8 cellular contexts compared by ENCODE assay signal in the genomic region with DNA sequence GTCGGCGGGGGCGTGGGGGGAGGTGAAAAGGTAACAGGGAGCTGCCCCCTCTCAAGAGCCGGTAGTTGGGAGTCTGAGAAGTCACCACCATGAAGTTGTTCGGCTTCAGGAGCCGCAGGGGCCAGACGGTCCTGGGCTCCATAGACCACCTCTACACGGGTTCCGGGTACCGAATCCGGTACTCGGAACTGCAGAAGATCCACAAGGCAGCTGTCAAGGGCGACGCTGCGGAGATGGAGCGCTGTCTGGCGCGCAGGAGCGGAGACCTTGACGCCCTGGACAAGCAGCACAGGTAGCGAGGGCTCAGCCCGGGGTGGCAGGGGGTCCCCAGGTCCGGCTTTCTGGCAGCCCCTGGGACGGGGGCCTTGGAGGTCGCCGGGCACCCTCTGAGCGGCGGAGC. TPM values are rescaled to one million over a fixed set of nuclear protein-coding genes. Genes with fewer than 3 reads are reported as not detected.
DNase-seq lines count a peak whose midpoint lies in the region; ATAC-seq and TF ChIP-seq lines count a peak whose summit lies in the region.

No MANE protein-coding gene starts in this region.

- no peaks in the 10 kb centered on the region for H3K9me3 Mint-ChIP-seq in MCF 10A (ENCODE audit: unreplicated experiment)
- peaks cover 15% of the 10 kb centered on the region for H3K9me3 Mint-ChIP-seq in osteocyte (ENCODE audit: unreplicated experiment)

- 0 out of 2 replicates have a peak overlapping the region, but pooled peaks have one; percentile 7 for H3K4me3 ChIP-seq in IMR-90 (ENCODE audit: insufficient read depth, low read depth, low read length)

- no peaks in the 10 kb centered on the region for H3K9me1 ChIP-seq in IMR-90 (ENCODE audit: insufficient read depth, low read length)

- DNase-seq in D341Med (ENCODE audit: low spot score) (peak; percentile 37), IMR-90 (no peak), MCF 10A (ENCODE audit: unreplicated experiment) (no peak), osteocyte (ENCODE audit: extremely low spot score, unreplicated experiment) (peak; percentile 80), foreskin melanocyte (no peak), GM19240 (ENCODE audit: insufficient read length, low spot score) (no peak)

- H3K27me3 ChIP-seq in IMR-90 (ENCODE audit: control insufficient read depth, insufficient read depth, low read length), result no peaks in the 10 kb centered on the region

- BruUV-seq in IMR-90 (replicated peaks; lab: Mats Ljungman, UMichigan) (no TSS peak), MCF 10A (replicated peaks; lab: Mats Ljungman, UMichigan) (no TSS peak)

- ATAC-seq in IMR-90 (ENCODE audit: low read depth) (no peak), HG03439 (IDR thresholded peaks at IDR 0.05; ENCODE audit: unreplicated experiment) (no peak), HG03460 (IDR thresholded peaks at IDR 0.05; ENCODE audit: unreplicated experiment) (no peak)

- H3K4me1 ChIP-seq in IMR-90 (ENCODE audit: control insufficient read depth, insufficient read depth, low read length), result no peaks in the 10 kb centered on the region

- dilution Hi-C loops in IMR-90 (cut with HindIII; ENCODE audit: low sequenced_read_pairs, unreplicated experiment), result no loop called here

- TF ChIP-seq RAD21 in IMR-90 (IDR thresholded peaks at IDR 0.05; ENCODE audit: low read length), result no peak

- H3K23ac ChIP-seq in IMR-90 (ENCODE audit: low read depth, low read length), result no peak overlapping the region

- H3K27ac ChIP-seq in IMR-90 (ENCODE audit: insufficient read depth, low read length), result no peak overlapping the region

- H3K18ac ChIP-seq in IMR-90 (ENCODE audit: low read depth, low read length), result no peak overlapping the region

- no peak overlapping the region for H3K4ac ChIP-seq in IMR-90 (ENCODE audit: low read depth, low read length)

- H3K4me2 ChIP-seq in IMR-90 (ENCODE audit: low read depth, low read length), result no peak overlapping the region

- no peak overlapping the region for H2BK5ac ChIP-seq in IMR-90 (ENCODE audit: low read depth, low read length, poor library complexity, severe bottlenecking)

- no peak overlapping the region for H4K91ac ChIP-seq in IMR-90 (ENCODE audit: insufficient read depth, low read depth, low read length)

- H2AK9ac ChIP-seq in IMR-90 (replicated peaks; ENCODE audit: low read depth, low read length, poor library complexity), result no peak overlapping the region

- H3K4me1 Mint-ChIP-seq in MCF 10A (ENCODE audit: insufficient read depth, unreplicated experiment) (no peaks in the 10 kb centered on the region), osteocyte (ENCODE audit: unreplicated experiment) (no peaks in the 10 kb centered on the region)

- no peak overlapping the region for H4K8ac ChIP-seq in IMR-90 (ENCODE audit: low read depth in 2 of 2, low read length in 2 of 2)

- H3K4me3 Mint-ChIP-seq in MCF 10A (ENCODE audit: unreplicated experiment) (peak overlapping the region; percentile 75), osteocyte (ENCODE audit: unreplicated experiment) (no peak overlapping the region)

- no peak overlapping the region for H2BK20ac ChIP-seq in IMR-90 (ENCODE audit: low read depth, low read length)

- WGBS in IMR-90 (ENCODE audit: extremely low coverage in 2 of 2, insufficient read length in 1 of 2), 2 experiments, result no CpG with 5 or more reads among the region's 28 CpGs

- TF ChIP-seq CTCF in IMR-90 (conservative IDR thresholded peaks at IDR 0.05; ENCODE audit: low read depth, low read length) (no peak), MCF 10A (IDR thresholded peaks at IDR 0.05; ENCODE audit: unreplicated experiment) (no peak), osteocyte (IDR thresholded peaks at IDR 0.05) (no peak)

- no peak overlapping the region for H3K14ac ChIP-seq in IMR-90 (replicated peaks; ENCODE audit: low read depth, low read length)

- no peak overlapping the region for H2AFZ ChIP-seq in IMR-90 (replicated peaks; ENCODE audit: low read length, poor library complexity)

- H2BK15ac ChIP-seq in IMR-90 (ENCODE audit: low read depth, low read length), result no peak overlapping the region

- H3K9me3 ChIP-seq in IMR-90 (ENCODE audit: control insufficient read depth, insufficient read depth, low read length), result peaks cover 3% of the 10 kb centered on the region; the same call in 1 of the 2 replicates

- H3K27ac Mint-ChIP-seq in MCF 10A (ENCODE audit: low read depth, unreplicated experiment) (no peak overlapping the region), osteocyte (ENCODE audit: unreplicated experiment) (no peak overlapping the region)

- H2AK5ac ChIP-seq in IMR-90 (ENCODE audit: low read depth, low read length), result no peak overlapping the region

- H3K56ac ChIP-seq in IMR-90 (ENCODE audit: extremely low read depth, insufficient read depth, low read length), result no peak overlapping the region

- no peak overlapping the region for H4K5ac ChIP-seq in IMR-90 (ENCODE audit: low read depth, low read length)

- no peaks in the 10 kb centered on the region for H3K79me1 ChIP-seq in IMR-90 (ENCODE audit: low read depth in 1 of 2, low read length in 2 of 2)

- TF ChIP-seq POLR2A in IMR-90 (IDR thresholded peaks at IDR 0.05; ENCODE audit: low read depth, low read length), result no peak

- no peaks in the 10 kb centered on the region for H3K27me3 Mint-ChIP-seq in MCF 10A (ENCODE audit: insufficient read depth, unreplicated experiment)
- no peaks in the 10 kb centered on the region for H3K27me3 Mint-ChIP-seq in osteocyte (ENCODE audit: unreplicated experiment)

- H3K36me3 Mint-ChIP-seq in MCF 10A (ENCODE audit: insufficient read depth, unreplicated experiment) (no peaks in the 10 kb centered on the region), osteocyte (ENCODE audit: unreplicated experiment) (no peaks in the 10 kb centered on the region)

- POLR2A ChIA-PET in IMR-90 (lab: Charles Lee; ENCODE audit: unreplicated experiment), result no interaction called here
- POLR2A ChIA-PET in MCF 10A (lab: Yijun Ruan, JAX), result no interaction called here

- in situ Hi-C loops in IMR-90 (cut with MboI; ENCODE audit: low sequenced_read_pairs), result no loop called here

- H3K36me3 ChIP-seq in IMR-90 (ENCODE audit: control insufficient read depth, insufficient read depth, low read length), result no peaks in the 10 kb centered on the region

- no peak overlapping the region for H2BK120ac ChIP-seq in IMR-90 (ENCODE audit: low read depth, low read length)

- intact Hi-C loops in IMR-90 (cut with micrococcal nuclease) (no loop called here), MCF 10A (cut with micrococcal nuclease) (no loop called here)

- no peaks in the 10 kb centered on the region for H4K20me1 ChIP-seq in IMR-90 (ENCODE audit: insufficient read depth, low read length)

- CTCF ChIA-PET in IMR-90 (lab: Yijun Ruan, JAX) (no interaction called here), MCF 10A (lab: Yijun Ruan, JAX) (interaction anchor here (0.6 to 1.4 kb wide), 3 partner anchors 32 to 485 kb away, joined by 3 to 4 read pairs (median 3); no protein-coding TSS in a partner anchor)

- H3K9ac ChIP-seq in IMR-90 (ENCODE audit: low read depth, low read length), result no peak overlapping the region

TF ChIP-seq in IMR-90, 13 proteins besides CTCF, POLR2A, EP300 and RAD21:
- TF ChIP-seq RFX5 (IDR thresholded peaks at IDR 0.05; ENCODE audit: low read depth, low read length) (no peak), CHD1 (IDR thresholded peaks at IDR 0.05; ENCODE audit: low read depth, low read length) (no peak), SMC3 (IDR thresholded peaks at IDR 0.05; ENCODE audit: low read depth, low read length) (no peak), CEBPB (IDR thresholded peaks at IDR 0.05; ENCODE audit: low read depth, low read length) (no peak), NFE2L2 (IDR thresholded peaks at IDR 0.05; ENCODE audit: low read depth, low read length) (no peak), RCOR1 (IDR thresholded peaks at IDR 0.05; ENCODE audit: insufficient replicate concordance, low read length) (no peak), MXI1 (IDR thresholded peaks at IDR 0.05; ENCODE audit: borderline replicate concordance, low read depth, low read length) (no peak), MAFK (IDR thresholded peaks at IDR 0.05; ENCODE audit: low read depth, low read length) (no peak), FOS (IDR thresholded peaks at IDR 0.05; ENCODE audit: low read depth, low read length) (no peak), BHLHE40 (IDR thresholded peaks at IDR 0.05; ENCODE audit: low read depth, low read length) (no peak), MAZ (IDR thresholded peaks at IDR 0.05; ENCODE audit: borderline replicate concordance, low read depth, low read length) (no peak)
- TF ChIP-seq, protein P1, sequence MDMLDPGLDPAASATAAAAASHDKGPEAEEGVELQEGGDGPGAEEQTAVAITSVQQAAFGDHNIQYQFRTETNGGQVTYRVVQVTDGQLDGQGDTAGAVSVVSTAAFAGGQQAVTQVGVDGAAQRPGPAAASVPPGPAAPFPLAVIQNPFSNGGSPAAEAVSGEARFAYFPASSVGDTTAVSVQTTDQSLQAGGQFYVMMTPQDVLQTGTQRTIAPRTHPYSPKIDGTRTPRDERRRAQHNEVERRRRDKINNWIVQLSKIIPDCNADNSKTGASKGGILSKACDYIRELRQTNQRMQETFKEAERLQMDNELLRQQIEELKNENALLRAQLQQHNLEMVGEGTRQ (IDR thresholded peaks at IDR 0.05; ENCODE audit: low read depth, low read length), result no peak
- TF ChIP-seq, protein P2, sequence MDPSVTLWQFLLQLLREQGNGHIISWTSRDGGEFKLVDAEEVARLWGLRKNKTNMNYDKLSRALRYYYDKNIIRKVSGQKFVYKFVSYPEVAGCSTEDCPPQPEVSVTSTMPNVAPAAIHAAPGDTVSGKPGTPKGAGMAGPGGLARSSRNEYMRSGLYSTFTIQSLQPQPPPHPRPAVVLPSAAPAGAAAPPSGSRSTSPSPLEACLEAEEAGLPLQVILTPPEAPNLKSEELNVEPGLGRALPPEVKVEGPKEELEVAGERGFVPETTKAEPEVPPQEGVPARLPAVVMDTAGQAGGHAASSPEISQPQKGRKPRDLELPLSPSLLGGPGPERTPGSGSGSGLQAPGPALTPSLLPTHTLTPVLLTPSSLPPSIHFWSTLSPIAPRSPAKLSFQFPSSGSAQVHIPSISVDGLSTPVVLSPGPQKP (IDR thresholded peaks at IDR 0.05; ENCODE audit: borderline replicate concordance, low read depth, low read length), result no peak
TF ChIP-seq in IMR-90: peak in this region for 0.

RNA-seq across cellular contexts. Expression of a gene that starts 47.1 kb away (rescaled TPM):
- total RNA-seq in IMR-90 (2012; rRNA removed) (3.3 and 4.7 TPM in 2 replicates), MCF 10A (2022) (5.3 and 6.0 TPM in 2 replicates), osteocyte (3.5 and 5.2 TPM in 2 replicates)
- 2.2 and 2.3 TPM in 2 replicates for polyA plus RNA-seq in IMR-90 (2012; rRNA removed)
- polyA plus RNA-seq in IMR-90 (2012; cell fraction: cytosol; rRNA removed), result 0.45 and 1.3 TPM in 2 replicates
- 1.9 and 6.9 TPM in 2 replicates for polyA plus RNA-seq in IMR-90 (2012; cell fraction: nucleus; rRNA removed; ENCODE audit: low replicate concordance)

Comparison
In these comparisons a context has a peak if more than half of its experiments do, and no peak if none do; other contexts are left out.
1. DNase-seq: peak in D341Med (single experiment) and osteocyte (single experiment); none in IMR-90 (single experiment), MCF 10A (single experiment), foreskin melanocyte (single experiment) and GM19240 (single experiment).